ENCODE assay signal across 12 cellular contexts in the genomic region with DNA sequence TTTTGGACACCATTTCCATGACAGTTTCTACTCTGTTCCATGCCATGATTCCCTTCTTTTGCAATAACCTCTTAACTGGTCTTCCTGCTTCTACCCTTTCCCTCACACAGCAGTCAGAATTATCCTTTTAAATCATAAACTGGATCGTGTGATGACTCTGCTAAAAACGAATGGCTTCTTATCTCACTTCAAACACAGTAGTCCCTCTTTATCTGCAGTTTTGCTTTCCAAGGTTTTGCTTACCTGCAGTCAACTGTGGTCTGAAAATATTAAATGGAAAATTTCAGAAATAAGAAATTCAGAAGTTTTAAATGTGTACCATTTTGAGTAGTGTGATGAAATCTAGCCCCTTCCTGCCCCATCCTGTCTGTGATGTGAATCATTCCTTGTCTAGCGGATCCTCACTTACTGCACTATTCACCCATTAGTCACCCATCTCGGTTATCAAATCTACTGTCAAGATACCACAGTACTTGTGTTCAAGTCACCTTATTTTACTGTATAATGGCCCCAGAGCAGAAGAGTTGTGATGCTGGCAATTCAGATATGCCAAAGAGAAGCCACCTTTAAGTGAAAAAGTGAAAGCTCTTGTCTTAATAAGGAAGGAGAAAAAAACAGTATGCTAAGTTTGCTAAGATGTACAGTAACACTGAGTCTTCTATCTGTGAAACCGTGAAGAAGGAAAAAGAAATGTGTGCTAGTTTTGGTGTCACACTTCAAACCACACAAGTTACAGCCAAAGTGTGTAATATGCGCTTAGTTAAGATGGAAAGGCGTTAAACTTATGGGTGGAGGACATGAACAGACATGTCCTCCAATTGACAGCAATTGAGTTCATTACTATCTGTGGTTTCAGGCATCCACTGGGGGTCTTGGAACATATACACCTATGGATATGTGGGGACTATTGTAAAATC.
DNase-seq lines count a peak whose midpoint lies in the region; ATAC-seq and TF ChIP-seq lines count a peak whose summit lies in the region.
"Had no signal": no experiment of that assay in that cellular context is flagged by ENCODE, and none has a peak within 500 bp of the region (broad histone marks: within the 10 kb centered on the region; RNA-seq: fewer than 3 reads in every experiment).

No MANE protein-coding gene starts in this region.

- H4K12ac ChIP-seq in trophoblast cell (ENCODE audit: low read depth, low read length): no peak overlapping the region

- TF ChIP-seq CTCF in OCI-LY7 (conservative IDR thresholded peaks at IDR 0.05; ENCODE audit: low read length): no peak

- H3K27me3 Mint-ChIP-seq in activated T-cell treated with anti-CD3 and anti-CD28 coated beads, Interleukin-2, amount 50 U/mL, for 24 hours: no peaks in the 10 kb centered on the region
- H3K27me3 Mint-ChIP-seq in effector memory CD8-positive, alpha-beta T cell: no peaks in the 10 kb centered on the region
- H3K27me3 Mint-ChIP-seq: activated naive CD8-positive, alpha-beta T cell treated with anti-CD3 and anti-CD28 coated beads, Interleukin-2, amount 10 ng/mL, durations not matched to agents 7 days and 5 days had no signal

- WGBS in trophoblast cell (ENCODE audit: extremely low coverage, insufficient coverage, insufficient read length): no CpG with 5 or more reads among the region's 7 CpGs
- 90% methylated on average over 7 of the region's 7 CpGs for WGBS in right cardiac atrium

- intact Hi-C loops in right cardiac atrium (cut with DNase I) (no loop called here), OCI-LY7 (cut with micrococcal nuclease; ENCODE audit: unreplicated experiment) (no loop called here)

- H3K4me2 ChIP-seq in trophoblast cell (ENCODE audit: low read length) (no peak overlapping the region), OCI-LY7 (ENCODE audit: low read length) (no peak overlapping the region)

- POLR2A ChIA-PET in OCI-LY7 (lab: Charles Lee): no interaction called here

- H4K8ac ChIP-seq in trophoblast cell (ENCODE audit: low read depth, low read length): no peak overlapping the region

- H3K4me1 Mint-ChIP-seq in activated T-cell treated with anti-CD3 and anti-CD28 coated beads, Interleukin-2, amount 50 U/mL, for 24 hours (ENCODE audit: low read depth): peaks cover 14% of the 10 kb centered on the region
- peaks cover 0 to 11% of the 10 kb centered on the region in 2 donors for H3K4me1 Mint-ChIP-seq in effector memory CD8-positive, alpha-beta T cell (ENCODE audit: low read depth in 2 of 2)
- H3K4me1 Mint-ChIP-seq: activated naive CD8-positive, alpha-beta T cell treated with anti-CD3 and anti-CD28 coated beads, Interleukin-2, amount 10 ng/mL, durations not matched to agents 7 days and 5 days had no signal

- CTCF ChIA-PET in OCI-LY7 (lab: Charles Lee; ENCODE audit: unreplicated experiment): no interaction called here

- peaks cover 0 to 10% of the 10 kb centered on the region in 2 experiments for H3K4me1 ChIP-seq in trophoblast cell (ENCODE audit: control insufficient read depth in 1 of 2, insufficient read depth in 2 of 2, low read length in 2 of 2)
- no peaks in the 10 kb centered on the region for H3K4me1 ChIP-seq in right cardiac atrium (ENCODE audit: control insufficient read depth, insufficient read depth, low read length)
- H3K4me1 ChIP-seq in OCI-LY7 (ENCODE audit: insufficient read depth, low read length, poor library complexity, severe bottlenecking): no peaks in the 10 kb centered on the region
- H3K4me1 ChIP-seq: upper lobe of left lung had no signal

- peak; percentile 19 for ATAC-seq in effector memory CD8-positive, alpha-beta T cell (replicated peaks)
- ATAC-seq in right cardiac atrium (no peak), HG03442 (IDR thresholded peaks at IDR 0.05; ENCODE audit: unreplicated experiment) (no peak)
- ATAC-seq: mucosa of descending colon had no signal

- no peak overlapping the region for H3K23ac ChIP-seq in trophoblast cell (ENCODE audit: low read length)

- no peak overlapping the region for H3K27ac ChIP-seq in trophoblast cell (ENCODE audit: low read depth, low read length)
- H3K27ac ChIP-seq in right cardiac atrium (ENCODE audit: low read length): no peak overlapping the region
- H3K27ac ChIP-seq in OCI-LY7 (ENCODE audit: low read depth, low read length, poor library complexity, severe bottlenecking): no peak overlapping the region
- H3K27ac ChIP-seq: upper lobe of left lung had no signal

- H3K79me2 ChIP-seq in trophoblast cell (ENCODE audit: control insufficient read depth, insufficient read depth, low read length, poor library complexity): no peaks in the 10 kb centered on the region
- H3K79me2 ChIP-seq in OCI-LY7 (ENCODE audit: insufficient read depth, low read depth, low read length): no peaks in the 10 kb centered on the region

- H2BK12ac ChIP-seq in trophoblast cell (ENCODE audit: low read length): no peak overlapping the region

- H2AFZ ChIP-seq in trophoblast cell (ENCODE audit: insufficient read depth, low read length, poor library complexity) (no peak overlapping the region), OCI-LY7 (ENCODE audit: low read length) (no peak overlapping the region)

- no peaks in the 10 kb centered on the region for H3K9me2 ChIP-seq in OCI-LY7 (ENCODE audit: insufficient read depth, low read length)

- H3K18ac ChIP-seq in trophoblast cell (ENCODE audit: low read length): no peak overlapping the region

- no peaks in the 10 kb centered on the region for H4K20me1 ChIP-seq in OCI-LY7 (ENCODE audit: insufficient read depth, low read length)

- H3K79me1 ChIP-seq in trophoblast cell (ENCODE audit: low read length): no peaks in the 10 kb centered on the region

- BruUV-seq in OCI-LY7 (replicated peaks; lab: Mats Ljungman, UMichigan): no TSS peak

- H2AK5ac ChIP-seq in trophoblast cell (ENCODE audit: low read length): no peak overlapping the region

- no peak overlapping the region for H3K4me3 Mint-ChIP-seq in activated T-cell treated with anti-CD3 and anti-CD28 coated beads, Interleukin-2, amount 50 U/mL, for 24 hours
- H3K4me3 Mint-ChIP-seq in effector memory CD8-positive, alpha-beta T cell: peak overlapping the region in 1 of 2 donors; percentile 2
- H3K4me3 Mint-ChIP-seq: activated naive CD8-positive, alpha-beta T cell treated with anti-CD3 and anti-CD28 coated beads, Interleukin-2, amount 10 ng/mL, durations not matched to agents 7 days and 5 days had no signal

- DNase-seq in activated T-cell treated with anti-CD3 and anti-CD28 coated beads, Interleukin-2, amount 50 U/mL, for 24 hours: no peak
- no peak for DNase-seq in activated T-cell treated with anti-CD3 and anti-CD28 coated beads, Interleukin-2, amount 50 U/mL, for 1 hour
- DNase-seq in MV-4-11 (lab: John Stamatoyannopoulos, UW): peak; percentile 42
- no peak for DNase-seq in effector memory CD8-positive, alpha-beta T cell
- DNase-seq in trophoblast cell: peak; percentile 2 to 23
- DNase-seq in right cardiac atrium: no peak
- DNase-seq in OCI-LY7 (ENCODE audit: low spot score): no peak
- DNase-seq: activated naive CD8-positive, alpha-beta T cell treated with anti-CD3 and anti-CD28 coated beads, Interleukin-2, amount 10 ng/mL, durations not matched to agents 7 days and 5 days; mucosa of descending colon; posterior cingulate gyrus; upper lobe of left lung had no signal

- no peak overlapping the region for H4K91ac ChIP-seq in trophoblast cell (ENCODE audit: low read depth, low read length)

- no peak overlapping the region for H3K9ac ChIP-seq in trophoblast cell (ENCODE audit: low read length)

- no peak overlapping the region for H3K4ac ChIP-seq in trophoblast cell (ENCODE audit: low read depth, low read length)

- H3K36me3 ChIP-seq in trophoblast cell (ENCODE audit: control insufficient read depth in 1 of 2, insufficient read depth in 2 of 2, low read length in 2 of 2) (peaks cover 0 to 1% of the 10 kb centered on the region in 2 experiments), OCI-LY7 (ENCODE audit: insufficient read depth, low read length) (no peaks in the 10 kb centered on the region)

- no peak overlapping the region for H2BK5ac ChIP-seq in trophoblast cell (ENCODE audit: low read depth, low read length, poor library complexity)

- peaks cover 47% of the 10 kb centered on the region for H3K36me3 Mint-ChIP-seq in activated T-cell treated with anti-CD3 and anti-CD28 coated beads, Interleukin-2, amount 50 U/mL, for 24 hours (ENCODE audit: low read depth)
- H3K36me3 Mint-ChIP-seq in effector memory CD8-positive, alpha-beta T cell (ENCODE audit: insufficient read depth): no peaks in the 10 kb centered on the region

- H3K9me3 Mint-ChIP-seq in activated T-cell treated with anti-CD3 and anti-CD28 coated beads, Interleukin-2, amount 50 U/mL, for 24 hours: peaks cover 12% of the 10 kb centered on the region
- H3K9me3 Mint-ChIP-seq in effector memory CD8-positive, alpha-beta T cell: no peaks in the 10 kb centered on the region

- H3K9me3 ChIP-seq in trophoblast cell (ENCODE audit: insufficient read depth, low read depth, low read length): no peaks in the 10 kb centered on the region
- no peaks in the 10 kb centered on the region for H3K9me3 ChIP-seq in right cardiac atrium (ENCODE audit: control insufficient read depth, low read length)
- no peaks in the 10 kb centered on the region for H3K9me3 ChIP-seq in OCI-LY7 (ENCODE audit: low read length)
- H3K9me3 ChIP-seq: mucosa of descending colon, upper lobe of left lung had no signal

- peak overlapping the region; percentile 6 for H3K27ac Mint-ChIP-seq in activated T-cell treated with anti-CD3 and anti-CD28 coated beads, Interleukin-2, amount 50 U/mL, for 24 hours
- no peak overlapping the region for H3K27ac Mint-ChIP-seq in effector memory CD8-positive, alpha-beta T cell
- H3K27ac Mint-ChIP-seq: activated naive CD8-positive, alpha-beta T cell treated with anti-CD3 and anti-CD28 coated beads, Interleukin-2, amount 10 ng/mL, durations not matched to agents 7 days and 5 days had no signal

- no peak overlapping the region for H2BK120ac ChIP-seq in trophoblast cell (ENCODE audit: insufficient read depth, low read length, poor library complexity)

- H3K4me3 ChIP-seq in trophoblast cell (ENCODE audit: low read depth, low read length) (no peak overlapping the region), right cardiac atrium (ENCODE audit: low read length) (no peak overlapping the region), OCI-LY7 (ENCODE audit: low read depth, low read length, poor library complexity, severe bottlenecking) (no peak overlapping the region)
- H3K4me3 ChIP-seq: mucosa of descending colon, upper lobe of left lung had no signal

- H3K27me3 ChIP-seq in trophoblast cell (ENCODE audit: insufficient read depth, low read length) (no peaks in the 10 kb centered on the region), right cardiac atrium (ENCODE audit: control insufficient read depth, insufficient read depth) (no peaks in the 10 kb centered on the region)
- H3K27me3 ChIP-seq: upper lobe of left lung had no signal

- no peak overlapping the region for H3K14ac ChIP-seq in trophoblast cell (ENCODE audit: low read length)

Comparison
In these comparisons a context has a peak if more than half of its experiments do, and no peak if none do; other contexts are left out.
1. DNase-seq: peak in MV-4-11 (single experiment) and trophoblast cell (2 of 2); none in activated T-cell treated with anti-CD3 and anti-CD28 coated beads, Interleukin-2, amount 50 U/mL, for 24 hours (single experiment), activated T-cell treated with anti-CD3 and anti-CD28 coated beads, Interleukin-2, amount 50 U/mL, for 1 hour (single experiment), effector memory CD8-positive, alpha-beta T cell (0 of 3), right cardiac atrium (0 of 3) and OCI-LY7 (single experiment).